ENCODE assay signal across 27 cellular contexts in genomic region chr13:65309906-65310305, GRCh38.
"Had no signal": no experiment of that assay in that cellular context is flagged by ENCODE, and none has a peak within 500 bp of the region (broad histone marks: within the 10 kb centered on the region; RNA-seq: fewer than 3 reads in every experiment).

No MANE protein-coding gene starts in this region.

- H3K9me3 ChIP-seq: ovary, psoas muscle, right lobe of liver, sigmoid colon, thoracic aorta, thyroid gland, uterus had no signal

- H3K9me3 Mint-ChIP-seq: type B pancreatic cell had no signal

- H3K4me1 ChIP-seq: neural progenitor cell, parathyroid adenoma, psoas muscle, right lobe of liver, sigmoid colon, suprapubic skin, thyroid gland, tibial nerve, uterus had no signal

- H3K36me3 Mint-ChIP-seq: naive thymus-derived CD4-positive, alpha-beta T cell; neural progenitor cell; stimulated activated memory B cell treated with anti-CD40 and anti-IgM and Interleukin-4, amounts not matched to agents 10 μg/mL and 1 μg/mL and 100 μg/mL, for 72 hours; type B pancreatic cell had no signal

- H3K27ac ChIP-seq: neural progenitor cell, ovary, parathyroid adenoma, psoas muscle, right lobe of liver, sigmoid colon, suprapubic skin, thoracic aorta, thyroid gland, tibial nerve, uterus had no signal

- ATAC-seq: naive thymus-derived CD4-positive, alpha-beta T cell; natural killer cell; psoas muscle; right cardiac atrium; right lobe of liver; stimulated activated naive CD8-positive, alpha-beta T cell treated with anti-CD3 and anti-CD28 coated beads, Interleukin-15, amount 100 ng/mL, for 72 hours; stimulated activated naive CD8-positive, alpha-beta T cell treated with anti-CD3 and anti-CD28 coated beads, Interleukin-15, Interleukin-2, amounts not matched to agents 100 U/mL and 50 U/mL, for 24 hours had no signal

- H3K36me3 ChIP-seq: neural progenitor cell, ovary, right lobe of liver, sigmoid colon, suprapubic skin, thoracic aorta, thyroid gland, tibial nerve, uterus had no signal

- H3K4me2 ChIP-seq: neural progenitor cell had no signal

- H2AFZ ChIP-seq: neural progenitor cell, parathyroid adenoma had no signal

- H3K27ac Mint-ChIP-seq: naive thymus-derived CD4-positive, alpha-beta T cell; natural killer cell; nephron; neural progenitor cell; stimulated activated memory B cell treated with anti-CD40 and anti-IgM and Interleukin-4, amounts not matched to agents 10 μg/mL and 1 μg/mL and 100 μg/mL, for 72 hours; stimulated activated naive CD8-positive, alpha-beta T cell treated with anti-CD3 and anti-CD28 coated beads, Interleukin-15, amount 100 ng/mL, for 72 hours; type B pancreatic cell had no signal

- DNase-seq: naive thymus-derived CD4-positive, alpha-beta T cell; natural killer cell; occipital lobe; ovary; psoas muscle; right lobe of liver; sigmoid colon; small intestine; stimulated activated CD4-positive, alpha-beta T cell treated with anti-CD3 and anti-CD28 coated beads, Interleukin-15, amount 100 ng/mL, for 24 hours; stimulated activated CD4-positive, alpha-beta T cell treated with anti-CD3 and anti-CD28 coated beads, Interleukin-2, amount 100 ng/mL, for 24 hours; stimulated activated CD4-positive, alpha-beta T cell treated with anti-CD3 and anti-CD28 coated beads, Interleukin-2, amount 100 ng/mL, for 48 hours; stimulated activated CD4-positive, alpha-beta T cell treated with anti-CD3 and anti-CD28 coated beads, Interleukin-4, amount 100 ng/mL, for 24 hours; stimulated activated naive CD4-positive, alpha-beta T cell; stimulated activated naive CD8-positive, alpha-beta T cell treated with anti-CD3 and anti-CD28 coated beads, Interleukin-15, amount 100 ng/mL, for 72 hours; stimulated activated naive CD8-positive, alpha-beta T cell treated with anti-CD3 and anti-CD28 coated beads, Interleukin-15, Interleukin-2, amounts not matched to agents 100 U/mL and 50 U/mL, for 24 hours; substantia nigra; thyroid gland; uterus had no signal

- H3K4me1 Mint-ChIP-seq: naive thymus-derived CD4-positive, alpha-beta T cell; natural killer cell; nephron; neural progenitor cell; stimulated activated memory B cell treated with anti-CD40 and anti-IgM and Interleukin-4, amounts not matched to agents 10 μg/mL and 1 μg/mL and 100 μg/mL, for 72 hours; stimulated activated naive CD8-positive, alpha-beta T cell treated with anti-CD3 and anti-CD28 coated beads, Interleukin-15, amount 100 ng/mL, for 72 hours had no signal

- H3K4me3 Mint-ChIP-seq: naive thymus-derived CD4-positive, alpha-beta T cell; natural killer cell; nephron; neural progenitor cell; stimulated activated memory B cell treated with anti-CD40 and anti-IgM and Interleukin-4, amounts not matched to agents 10 μg/mL and 1 μg/mL and 100 μg/mL, for 72 hours; stimulated activated naive CD8-positive, alpha-beta T cell treated with anti-CD3 and anti-CD28 coated beads, Interleukin-15, amount 100 ng/mL, for 72 hours; type B pancreatic cell had no signal

- H3K79me2 ChIP-seq: parathyroid adenoma had no signal

- H3K4me3 ChIP-seq: neural progenitor cell, ovary, psoas muscle, right lobe of liver, sigmoid colon, suprapubic skin, thoracic aorta, thyroid gland, tibial nerve, uterus had no signal

- H3K9ac ChIP-seq: neural progenitor cell, parathyroid adenoma had no signal

- H3K27me3 ChIP-seq: neural progenitor cell, ovary, right lobe of liver, sigmoid colon, suprapubic skin, thyroid gland, tibial nerve, uterus had no signal
